Comparison of ENCODE assay signal across 12 cellular contexts in the genomic region with DNA sequence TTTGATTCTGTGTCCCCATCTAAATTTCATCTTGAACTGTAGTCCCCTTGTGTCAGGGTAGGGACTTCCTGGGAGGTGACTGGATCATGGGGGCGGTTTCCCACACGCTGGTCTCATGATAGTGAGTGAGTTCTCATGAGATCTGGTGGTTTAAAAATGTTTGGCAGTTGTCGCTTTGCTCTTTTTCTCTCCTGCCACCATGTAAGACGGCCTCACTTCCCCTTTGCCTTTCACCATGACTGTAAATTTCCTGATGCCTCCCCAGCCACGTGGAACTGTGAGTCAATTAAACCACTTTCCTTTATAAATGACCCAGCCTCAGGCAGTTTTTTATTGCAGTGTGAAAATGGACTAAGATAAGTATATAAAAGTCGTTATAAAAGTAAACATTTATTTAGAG.
DNase-seq lines count a peak whose midpoint lies in the region; ATAC-seq, FAIRE-seq and TF ChIP-seq lines count a peak whose summit lies in the region.
"Had no signal": no experiment of that assay in that cellular context is flagged by ENCODE, and none has a peak within 500 bp of the region (broad histone marks: within the 10 kb centered on the region; RNA-seq: fewer than 3 reads in every experiment).

No MANE protein-coding gene starts in this region.

- H3K9me3 Mint-ChIP-seq in activated CD4-positive, alpha-beta memory T cell treated with anti-CD3 and anti-CD28 coated beads for 36 hours, result no peaks in the 10 kb centered on the region
- no peaks in the 10 kb centered on the region for H3K9me3 Mint-ChIP-seq in activated CD4-positive, alpha-beta memory T cell treated with anti-CD3 and anti-CD28 coated beads, Interleukin-2, amount 10 ng/mL, durations not matched to agents 7 days and 5 days

- no peak overlapping the region for H3K23ac ChIP-seq in IMR-90 (ENCODE audit: low read depth, low read length)

- H2AK5ac ChIP-seq in IMR-90 (ENCODE audit: low read depth, low read length), result peak overlapping the region; percentile 58; the same call in 1 of the 2 replicates

- H3K56ac ChIP-seq in IMR-90 (ENCODE audit: extremely low read depth, insufficient read depth, low read length), result no peak overlapping the region

- H2BK15ac ChIP-seq in IMR-90 (ENCODE audit: low read depth, low read length), result 0 out of 3 replicates have a peak overlapping the region, but pooled peaks have one; percentile 13

- H3K27me3 ChIP-seq in IMR-90 (ENCODE audit: control insufficient read depth, insufficient read depth, low read length) (no peaks in the 10 kb centered on the region), GM12878 (replicated peaks in 1 of 2; ENCODE audit: control insufficient read depth in 2 of 2, insufficient read depth in 2 of 2, low read length in 1 of 2) (no peaks in the 10 kb centered on the region)
- H3K27me3 ChIP-seq: uterus had no signal

- H3K27ac Mint-ChIP-seq in activated CD4-positive, alpha-beta memory T cell treated with anti-CD3 and anti-CD28 coated beads for 36 hours, result no peak overlapping the region
- no peak overlapping the region for H3K27ac Mint-ChIP-seq in activated CD4-positive, alpha-beta memory T cell treated with anti-CD3 and anti-CD28 coated beads, Interleukin-2, amount 10 ng/mL, durations not matched to agents 7 days and 5 days

- H3K18ac ChIP-seq in IMR-90 (ENCODE audit: low read depth, low read length), result no peak overlapping the region

- no peak for FAIRE-seq in GM12878 (lab: Jason Lieb, UNC)
- FAIRE-seq: GM18507 had no signal

- peaks cover 13% of the 10 kb centered on the region for H3K4me1 Mint-ChIP-seq in activated CD4-positive, alpha-beta memory T cell treated with anti-CD3 and anti-CD28 coated beads for 36 hours (ENCODE audit: low read depth)
- H3K4me1 Mint-ChIP-seq in activated CD4-positive, alpha-beta memory T cell treated with anti-CD3 and anti-CD28 coated beads, Interleukin-2, amount 10 ng/mL, durations not matched to agents 7 days and 5 days, result peaks cover 6% of the 10 kb centered on the region

- H3K27ac ChIP-seq in IMR-90 (ENCODE audit: insufficient read depth, low read length), result no peak overlapping the region
- H3K27ac ChIP-seq in GM12878 (ENCODE audit: control insufficient read depth, insufficient read depth), result no peak overlapping the region
- H3K27ac ChIP-seq: SJCRH30, uterus had no signal

- no peak overlapping the region for H3K9ac ChIP-seq in IMR-90 (ENCODE audit: low read depth, low read length)
- H3K9ac ChIP-seq in GM12878 (ENCODE audit: control insufficient read depth, insufficient read depth, low read length), result no peak overlapping the region

- no CpG with 5 or more reads among the region's 6 CpGs for WGBS in IMR-90 (ENCODE audit: extremely low coverage in 2 of 2, insufficient read length in 1 of 2), 2 experiments
- WGBS in GM12878 (ENCODE audit: insufficient coverage, insufficient replicate concordance, low lambda C conversion rate, missing lambda C conversion rate), result 25% methylated on average over 6 of the region's 6 CpGs

- H3K4me1 ChIP-seq in IMR-90 (ENCODE audit: control insufficient read depth, insufficient read depth, low read length) (no peaks in the 10 kb centered on the region; the same call in 1 of the 2 replicates), GM12878 (ENCODE audit: control insufficient read depth, insufficient read depth, low read length) (no peaks in the 10 kb centered on the region; the same call in 1 of the 2 replicates)
- H3K4me1 ChIP-seq: SJCRH30, uterus had no signal

- no peak for ATAC-seq in IMR-90 (ENCODE audit: low read depth)
- peak; percentile 79 for ATAC-seq in GM12878
- ATAC-seq in GM21737 (IDR thresholded peaks at IDR 0.05; ENCODE audit: unreplicated experiment), result no peak

- no peak for TF ChIP-seq CTCF in IMR-90 (conservative IDR thresholded peaks at IDR 0.05; ENCODE audit: low read depth, low read length)
- no peak for TF ChIP-seq CTCF in GM12878 (IDR thresholded peaks at IDR 0.05 in 2 of 3, conservative IDR thresholded peaks at IDR 0.05 in 1 of 3; ENCODE audit: control insufficient read depth in 2 of 3, extremely low read depth in 1 of 3, insufficient read depth in 1 of 3, low read depth in 3 of 3, low read length in 3 of 3)

- H3K9me1 ChIP-seq in IMR-90 (ENCODE audit: insufficient read depth, low read length), result no peaks in the 10 kb centered on the region

- no peak overlapping the region for H3K14ac ChIP-seq in IMR-90 (replicated peaks; ENCODE audit: low read depth, low read length)

- TF ChIP-seq POLR2A in IMR-90 (IDR thresholded peaks at IDR 0.05; ENCODE audit: low read depth, low read length) (no peak), GM12878 (IDR thresholded peaks at IDR 0.05; ENCODE audit: low read depth, low read length) (no peak)

- no peak overlapping the region for H2AFZ ChIP-seq in IMR-90 (replicated peaks; ENCODE audit: low read length, poor library complexity)
- H2AFZ ChIP-seq in GM12878 (ENCODE audit: control insufficient read depth, low read depth, low read length), result peak overlapping the region; percentile 71

- dilution Hi-C loops in IMR-90 (cut with HindIII; ENCODE audit: low sequenced_read_pairs, unreplicated experiment), result no loop called here

- H3K79me2 ChIP-seq in GM12878 (ENCODE audit: control insufficient read depth, insufficient read depth, low read length), result no peaks in the 10 kb centered on the region

- H3K4me2 ChIP-seq in IMR-90 (ENCODE audit: low read depth, low read length), result no peak overlapping the region
- H3K4me2 ChIP-seq in GM12878 (ENCODE audit: control insufficient read depth, insufficient read depth), result no peak overlapping the region

- SMC1A ChIA-PET in GM12878 (lab: Charles Lee; ENCODE audit: uncharacterized antibody, unreplicated experiment), result no interaction called here

- CTCF ChIA-PET in activated CD4-positive, alpha-beta memory T cell treated with anti-CD3 and anti-CD28 coated beads for 36 hours (lab: Charles Lee), result no interaction called here
- CTCF ChIA-PET in activated CD4-positive, alpha-beta memory T cell treated with anti-CD3 and anti-CD28 coated beads, Interleukin-2, amount 10 ng/mL, durations not matched to agents 7 days and 5 days (lab: Charles Lee), result no interaction called here
- CTCF ChIA-PET in IMR-90 (lab: Yijun Ruan, JAX), result no interaction called here
- CTCF ChIA-PET in GM12878 (lab: Yijun Ruan, JAX), result no interaction called here

- H4K91ac ChIP-seq in IMR-90 (ENCODE audit: insufficient read depth, low read depth, low read length), result no peak overlapping the region; the same call in 1 of the 2 replicates

- no peaks in the 10 kb centered on the region for H3K36me3 Mint-ChIP-seq in activated CD4-positive, alpha-beta memory T cell treated with anti-CD3 and anti-CD28 coated beads for 36 hours
- H3K36me3 Mint-ChIP-seq in activated CD4-positive, alpha-beta memory T cell treated with anti-CD3 and anti-CD28 coated beads, Interleukin-2, amount 10 ng/mL, durations not matched to agents 7 days and 5 days (ENCODE audit: low read depth), result no peaks in the 10 kb centered on the region

- no peak overlapping the region for H2BK5ac ChIP-seq in IMR-90 (ENCODE audit: low read depth, low read length, poor library complexity, severe bottlenecking)

- H4K8ac ChIP-seq in IMR-90 (ENCODE audit: low read depth in 2 of 2, low read length in 2 of 2), result no peak overlapping the region

- H4K20me1 ChIP-seq in IMR-90 (ENCODE audit: insufficient read depth, low read length) (no peaks in the 10 kb centered on the region), GM12878 (ENCODE audit: control insufficient read depth, insufficient read depth) (no peaks in the 10 kb centered on the region)

- no peak for TF ChIP-seq RAD21 in IMR-90 (IDR thresholded peaks at IDR 0.05; ENCODE audit: low read length)
- no peak for TF ChIP-seq RAD21 in GM12878 (IDR thresholded peaks at IDR 0.05; ENCODE audit: insufficient read depth, low read depth, low read length)

- no peak overlapping the region for H2AK9ac ChIP-seq in IMR-90 (replicated peaks; ENCODE audit: low read depth, low read length, poor library complexity)

- H3K4me3 ChIP-seq in IMR-90 (ENCODE audit: insufficient read depth, low read depth, low read length) (no peak overlapping the region), GM12878 (no peak overlapping the region)
- H3K4me3 ChIP-seq: SJCRH30, uterus had no signal

- H3K9me3 ChIP-seq in IMR-90 (ENCODE audit: control insufficient read depth, insufficient read depth, low read length), result no peaks in the 10 kb centered on the region
- no peaks in the 10 kb centered on the region for H3K9me3 ChIP-seq in GM12878 (replicated peaks; ENCODE audit: control insufficient read depth, insufficient read depth, low read length)
- H3K9me3 ChIP-seq: SJCRH30, uterus had no signal

- in situ Hi-C loops in IMR-90 (cut with MboI; ENCODE audit: low sequenced_read_pairs) (no loop called here), GM12878 (cut with MboI) (no loop called here)

- peak in 1 of 2 experiments; percentile 38; a peak in 2 of 4 replicates for TF ChIP-seq EP300 in GM12878 (IDR thresholded peaks at IDR 0.05; ENCODE audit: borderline replicate concordance in 1 of 2, control insufficient read depth in 1 of 2, low read depth in 2 of 2, low read length in 2 of 2)

- no peak overlapping the region for H2BK20ac ChIP-seq in IMR-90 (ENCODE audit: low read depth, low read length)

- BruUV-seq in IMR-90 (replicated peaks; lab: Mats Ljungman, UMichigan) (no TSS peak), GM12878 (replicated peaks; lab: Mats Ljungman, UMichigan) (no TSS peak)

- H2BK120ac ChIP-seq in IMR-90 (ENCODE audit: low read depth, low read length), result 0 out of 2 replicates have a peak overlapping the region, but pooled peaks have one; percentile 27

- RAD21 ChIA-PET in GM12878 (lab: Charles Lee; ENCODE audit: unreplicated experiment), result no interaction called here

- no peaks in the 10 kb centered on the region for H3K36me3 ChIP-seq in IMR-90 (ENCODE audit: control insufficient read depth, insufficient read depth, low read length)
- no peaks in the 10 kb centered on the region for H3K36me3 ChIP-seq in GM12878 (ENCODE audit: control insufficient read depth in 2 of 2, insufficient read depth in 2 of 2, low read length in 1 of 2)
- H3K36me3 ChIP-seq: SJCRH30, uterus had no signal

- no peak overlapping the region for H3K4ac ChIP-seq in IMR-90 (ENCODE audit: low read depth, low read length)

- H3K4me3 Mint-ChIP-seq in activated CD4-positive, alpha-beta memory T cell treated with anti-CD3 and anti-CD28 coated beads for 36 hours, result no peak overlapping the region
- no peak overlapping the region for H3K4me3 Mint-ChIP-seq in activated CD4-positive, alpha-beta memory T cell treated with anti-CD3 and anti-CD28 coated beads, Interleukin-2, amount 10 ng/mL, durations not matched to agents 7 days and 5 days

- H3K79me1 ChIP-seq in IMR-90 (ENCODE audit: low read depth in 1 of 2, low read length in 2 of 2), result no peaks in the 10 kb centered on the region

- intact Hi-C loops in activated CD4-positive, alpha-beta memory T cell treated with anti-CD3 and anti-CD28 coated beads for 36 hours (cut with micrococcal nuclease), result loop anchor here (1.0 kb wide), 1 partner anchor 19 kb away; no protein-coding TSS in a partner anchor
- intact Hi-C loops in IMR-90 (cut with micrococcal nuclease), result loop anchor here (5.0 kb wide), 1 partner anchor 36 kb away; no protein-coding TSS in a partner anchor
- intact Hi-C loops in GM12878 (cut with micrococcal nuclease; ENCODE audit: unreplicated experiment), result no loop called here

- POLR2A ChIA-PET in activated CD4-positive, alpha-beta memory T cell treated with anti-CD3 and anti-CD28 coated beads for 36 hours (lab: Charles Lee), result no interaction called here
- POLR2A ChIA-PET in activated CD4-positive, alpha-beta memory T cell treated with anti-CD3 and anti-CD28 coated beads, Interleukin-2, amount 10 ng/mL, durations not matched to agents 7 days and 5 days (lab: Charles Lee), result no interaction called here
- POLR2A ChIA-PET in IMR-90 (lab: Charles Lee; ENCODE audit: unreplicated experiment), result no interaction called here
- POLR2A ChIA-PET in GM12878 (lab: Charles Lee), result interaction anchor here (0.6 to 1.6 kb wide), 2 partner anchors 16 to 99 kb away, joined by 3 to 7 read pairs; no protein-coding TSS in a partner anchor

- H4K5ac ChIP-seq in IMR-90 (ENCODE audit: low read depth, low read length), result no peak overlapping the region

- peak; percentile 49 for DNase-seq in activated CD4-positive, alpha-beta memory T cell treated with anti-CD3 and anti-CD28 coated beads for 36 hours
- no peak for DNase-seq in activated CD4-positive, alpha-beta memory T cell treated with anti-CD3 and anti-CD28 coated beads, Interleukin-2, amount 10 ng/mL, durations not matched to agents 7 days and 5 days
- no peak for DNase-seq in IMR-90
- peak; percentile 53 for DNase-seq in GM12878 (ENCODE audit: low read depth, low spot score)
- peak; percentile 7 to 20 for DNase-seq in stimulated activated CD4-positive, alpha-beta T cell treated with anti-CD3 and anti-CD28 coated beads, Interleukin-2, amount 100 ng/mL, for 24 hours
- no peak for DNase-seq in amniotic stem cell (lab: John Stamatoyannopoulos, UW)
- DNase-seq in kidney glomerular epithelial cell (lab: John Stamatoyannopoulos, UW), result no peak
- DNase-seq: activated gamma-delta T cell, SJCRH30, uterus had no signal

- H3K27me3 Mint-ChIP-seq in activated CD4-positive, alpha-beta memory T cell treated with anti-CD3 and anti-CD28 coated beads for 36 hours, result no peaks in the 10 kb centered on the region
- H3K27me3 Mint-ChIP-seq in activated CD4-positive, alpha-beta memory T cell treated with anti-CD3 and anti-CD28 coated beads, Interleukin-2, amount 10 ng/mL, durations not matched to agents 7 days and 5 days, result no peaks in the 10 kb centered on the region

Comparison
In these comparisons a context has a peak if more than half of its experiments do, and no peak if none do; other contexts are left out.
1. DNase-seq: peak in activated CD4-positive, alpha-beta memory T cell treated with anti-CD3 and anti-CD28 coated beads for 36 hours (single experiment), GM12878 (single experiment) and stimulated activated CD4-positive, alpha-beta T cell treated with anti-CD3 and anti-CD28 coated beads, Interleukin-2, amount 100 ng/mL, for 24 hours (2 of 2); none in activated CD4-positive, alpha-beta memory T cell treated with anti-CD3 and anti-CD28 coated beads, Interleukin-2, amount 10 ng/mL, durations not matched to agents 7 days and 5 days (single experiment), IMR-90 (single experiment), amniotic stem cell (single experiment) and kidney glomerular epithelial cell (single experiment).